ENCODE assay signal across 24 cellular contexts in genomic region chr15:85045615-85046014, GRCh38.
DNase-seq lines count a peak whose midpoint lies in the region; ATAC-seq and TF ChIP-seq lines count a peak whose summit lies in the region.
"Had no signal": no experiment of that assay in that cellular context is flagged by ENCODE, and none has a peak within 500 bp of the region (broad histone marks: within the 10 kb centered on the region; RNA-seq: fewer than 3 reads in every experiment).

No MANE protein-coding gene starts in this region.

- peaks cover 0 to 69% (median 45%) of the 10 kb centered on the region in 9 donors for H3K4me1 ChIP-seq in heart right ventricle
- peaks cover 0 to 15% of the 10 kb centered on the region in 2 donors for H3K4me1 ChIP-seq in right atrium auricular region

- no peaks in the 10 kb centered on the region for H3K36me3 Mint-ChIP-seq in T-cell
- no peaks in the 10 kb centered on the region for H3K36me3 Mint-ChIP-seq in activated T-helper 1 cell treated with anti-CD3 and anti-CD28 coated beads, Interleukin-12 subunit alpha, Interleukin-12 subunit beta, Interleukin-2, Interleukin-4 antibody, amounts not matched to agents 30 ng/mL and 10 ng/mL and 1 ng/mL, durations not matched to agents 14 hours and 24 hours and 36 hours (ENCODE audit: low read depth)
- H3K36me3 Mint-ChIP-seq: activated naive CD8-positive, alpha-beta T cell had no signal

- no peaks in the 10 kb centered on the region for H3K9me3 Mint-ChIP-seq in T-cell
- H3K9me3 Mint-ChIP-seq in activated T-helper 1 cell treated with anti-CD3 and anti-CD28 coated beads, Interleukin-12 subunit alpha, Interleukin-12 subunit beta, Interleukin-2, Interleukin-4 antibody, amounts not matched to agents 30 ng/mL and 10 ng/mL and 1 ng/mL, durations not matched to agents 14 hours and 24 hours and 36 hours = no peaks in the 10 kb centered on the region
- H3K9me3 Mint-ChIP-seq: activated B cell treated with CpG ODN at 0.5 μM for 24 hours had no signal

- no peak overlapping the region for H3K4me3 Mint-ChIP-seq in T-cell
- no peak overlapping the region for H3K4me3 Mint-ChIP-seq in activated T-helper 1 cell treated with anti-CD3 and anti-CD28 coated beads, Interleukin-12 subunit alpha, Interleukin-12 subunit beta, Interleukin-2, Interleukin-4 antibody, amounts not matched to agents 30 ng/mL and 10 ng/mL and 1 ng/mL, durations not matched to agents 14 hours and 24 hours and 36 hours
- H3K4me3 Mint-ChIP-seq: activated B cell treated with CpG ODN at 0.5 μM for 24 hours; activated naive CD8-positive, alpha-beta T cell; neural crest cell had no signal

- intact Hi-C loops in heart right ventricle (cut with DNase I) = loop anchor here in 6 of 10 donors (2.0 to 10.0 kb wide), 3 partner anchors 61 to 451 kb away; partner anchors contain the start of gene PDE8A (in 2 of the 6)
- intact Hi-C loops in activated T-helper 1 cell treated with anti-CD3 and anti-CD28 coated beads, Interleukin-12 subunit alpha, Interleukin-12 subunit beta, Interleukin-2, Interleukin-4 antibody, amounts not matched to agents 30 ng/mL and 10 ng/mL and 1 ng/mL, durations not matched to agents 14 hours and 24 hours and 36 hours (cut with micrococcal nuclease) = loop anchor here (2.0 kb wide), 1 partner anchor 65 kb away; the partner anchor contains the start of gene PDE8A

- H3K36me3 ChIP-seq in heart right ventricle (no peaks in the 10 kb centered on the region), right atrium auricular region (no peaks in the 10 kb centered on the region)
- H3K36me3 ChIP-seq: BLaER1 had no signal

- no peak for ATAC-seq in heart right ventricle
- no peak for ATAC-seq in T-cell (replicated peaks in 1 of 4)
- no peak for ATAC-seq in GM21526 (IDR thresholded peaks at IDR 0.05; ENCODE audit: low FRiP score, unreplicated experiment)

- H3K9me3 ChIP-seq in heart right ventricle (no peaks in the 10 kb centered on the region), right atrium auricular region (no peaks in the 10 kb centered on the region)

- no peak for TF ChIP-seq CTCF in heart right ventricle (IDR thresholded peaks at IDR 0.05)
- no peak for TF ChIP-seq CTCF in right atrium auricular region (IDR thresholded peaks at IDR 0.05)

- H3K27ac ChIP-seq in heart right ventricle (peak overlapping the region in 8 of 10 donors; percentile 2 to 88 (median 75)), right atrium auricular region (peak overlapping the region in 1 of 2 donors; percentile 8)
- H3K27ac ChIP-seq: BLaER1, HL-60 had no signal

- no peaks in the 10 kb centered on the region for H3K27me3 Mint-ChIP-seq in T-cell
- no peaks in the 10 kb centered on the region for H3K27me3 Mint-ChIP-seq in activated T-helper 1 cell treated with anti-CD3 and anti-CD28 coated beads, Interleukin-12 subunit alpha, Interleukin-12 subunit beta, Interleukin-2, Interleukin-4 antibody, amounts not matched to agents 30 ng/mL and 10 ng/mL and 1 ng/mL, durations not matched to agents 14 hours and 24 hours and 36 hours (ENCODE audit: insufficient read depth)
- H3K27me3 Mint-ChIP-seq: activated B cell treated with CpG ODN at 0.5 μM for 24 hours; activated naive CD8-positive, alpha-beta T cell; progenitor cell of endocrine pancreas had no signal

- no peaks in the 10 kb centered on the region for H3K27me3 ChIP-seq in heart right ventricle
- no peaks in the 10 kb centered on the region for H3K27me3 ChIP-seq in right atrium auricular region
- H3K27me3 ChIP-seq: BLaER1 had no signal

- DNase-seq in heart right ventricle = no peak
- no peak for DNase-seq in right atrium auricular region (ENCODE audit: low spot score)
- DNase-seq in T-cell = no peak
- peak; percentile 39 for DNase-seq in medulla oblongata (ENCODE audit: extremely low spot score)
- DNase-seq in superior temporal gyrus (ENCODE audit: extremely low spot score) = peak; percentile 60
- DNase-seq in activated T-helper 1 cell treated with anti-CD3 and anti-CD28 coated beads, Interleukin-12 subunit alpha, Interleukin-12 subunit beta, Interleukin-2, Interleukin-4 antibody, amounts not matched to agents 30 ng/mL and 10 ng/mL and 1 ng/mL, durations not matched to agents 14 hours and 24 hours and 36 hours (ENCODE audit: low spot score) = no peak
- no peak for DNase-seq in COR-L47 (lab: John Stamatoyannopoulos, UW)
- DNase-seq: activated B cell treated with CpG ODN at 0.5 μM for 24 hours; activated CD8-positive, alpha-beta memory T cell treated with anti-CD3 and anti-CD28 coated beads, Interleukin-2, amount 50 U/mL, for 4 hours; cerebellar nuclear complex; EL; foreskin melanocyte; hypothalamus; left ventricle myocardium superior; NCI-H1105; NCI-H2029; NCI-H226; Right ventricle myocardium superior had no signal

- H3K4me3 ChIP-seq in heart right ventricle (no peak overlapping the region), right atrium auricular region (no peak overlapping the region)
- H3K4me3 ChIP-seq: BLaER1 had no signal

- WGBS in heart right ventricle, 2 donors = 57 to 73% methylated on average over 1 of the region's 1 CpG

- peaks cover 24 to 52% (median 47%) of the 10 kb centered on the region in 3 donors for H3K4me1 Mint-ChIP-seq in T-cell
- peaks cover 12% of the 10 kb centered on the region for H3K4me1 Mint-ChIP-seq in activated T-helper 1 cell treated with anti-CD3 and anti-CD28 coated beads, Interleukin-12 subunit alpha, Interleukin-12 subunit beta, Interleukin-2, Interleukin-4 antibody, amounts not matched to agents 30 ng/mL and 10 ng/mL and 1 ng/mL, durations not matched to agents 14 hours and 24 hours and 36 hours (ENCODE audit: low read depth)
- H3K4me1 Mint-ChIP-seq: neural crest cell had no signal

- peak overlapping the region; percentile 31 to 34 for H3K27ac Mint-ChIP-seq in T-cell
- no peak overlapping the region for H3K27ac Mint-ChIP-seq in activated T-helper 1 cell treated with anti-CD3 and anti-CD28 coated beads, Interleukin-12 subunit alpha, Interleukin-12 subunit beta, Interleukin-2, Interleukin-4 antibody, amounts not matched to agents 30 ng/mL and 10 ng/mL and 1 ng/mL, durations not matched to agents 14 hours and 24 hours and 36 hours
- H3K27ac Mint-ChIP-seq: activated B cell treated with CpG ODN at 0.5 μM for 24 hours, progenitor cell of endocrine pancreas had no signal

- CTCF ChIA-PET in T-cell (lab: Charles Lee) = interaction anchor here (1.0 to 2.3 kb wide), 3 partner anchors 11 to 92 kb away, joined by 3 to 10 read pairs (median 7); no protein-coding TSS in a partner anchor

- POLR2A ChIA-PET in T-cell (lab: Charles Lee) = no interaction called here

Comparison
In these comparisons a context has a peak if more than half of its experiments do, and no peak if none do; other contexts are left out.
1. DNase-seq: peak in medulla oblongata (single experiment) and superior temporal gyrus (single experiment); none in heart right ventricle (0 of 2), right atrium auricular region (single experiment), T-cell (0 of 34), activated T-helper 1 cell treated with anti-CD3 and anti-CD28 coated beads, Interleukin-12 subunit alpha, Interleukin-12 subunit beta, Interleukin-2, Interleukin-4 antibody, amounts not matched to agents 30 ng/mL and 10 ng/mL and 1 ng/mL, durations not matched to agents 14 hours and 24 hours and 36 hours (single experiment) and COR-L47 (single experiment).